Comparison of ENCODE assay signal across 8 cellular contexts in the genomic region with DNA sequence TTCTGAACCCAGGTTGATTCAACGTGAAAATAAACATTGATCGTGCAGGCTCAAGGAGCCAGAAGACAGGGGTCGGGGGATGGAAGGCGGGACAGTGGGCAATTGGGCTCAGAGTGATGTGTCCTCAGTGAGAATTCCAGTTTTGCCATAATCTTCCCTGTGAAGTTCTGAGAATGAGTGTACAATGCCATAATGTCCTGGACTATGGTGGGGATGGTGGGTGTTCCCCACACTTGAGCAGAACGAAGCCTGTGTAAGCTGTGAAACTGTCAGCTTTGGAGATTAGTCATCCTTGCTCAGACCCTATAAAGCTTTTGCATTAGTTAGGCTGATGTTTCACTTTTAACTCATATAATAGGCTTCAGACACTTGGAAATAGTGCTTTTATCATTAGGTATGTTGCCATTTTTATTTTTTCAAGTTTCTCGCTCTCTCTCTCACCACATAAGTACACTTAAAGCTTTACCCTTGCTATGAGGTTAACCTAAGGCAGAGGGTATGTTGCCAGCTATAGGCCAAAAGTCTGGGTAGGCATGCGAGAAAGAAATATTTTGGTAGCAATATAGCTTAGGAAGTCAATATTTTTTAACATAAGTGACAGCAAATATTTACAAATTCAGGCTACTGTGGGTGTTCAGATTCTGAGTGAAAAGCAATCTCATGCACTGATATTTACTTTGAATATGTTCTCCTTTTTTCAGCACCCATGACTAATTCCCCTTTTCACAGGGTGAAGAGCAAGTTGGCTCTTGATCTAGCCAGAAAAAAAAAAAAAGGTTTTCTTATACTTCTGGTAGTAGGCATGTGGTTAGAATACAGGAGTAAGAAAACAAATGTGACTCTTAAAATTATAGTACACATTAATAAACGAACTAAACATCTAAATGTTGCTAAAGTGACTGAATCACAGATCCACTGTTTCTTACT. TPM values are rescaled to one million over a fixed set of nuclear protein-coding genes. Genes with fewer than 3 reads are reported as not detected.
A peak's percentile ranks its signal among the peaks of the same experiment; 100 is the strongest.
DNase-seq lines count a peak whose midpoint lies in the region; ATAC-seq and TF ChIP-seq lines count a peak whose summit lies in the region.

No MANE protein-coding gene starts in this region.

- CTCF ChIA-PET in activated CD8-positive, alpha-beta T cell treated with anti-CD3 and anti-CD28 coated beads for 36 hours (lab: Charles Lee): interaction anchor here (0.9 to 3.8 kb wide), 10 partner anchors 11 to 253 kb away, joined by 3 to 14 read pairs (median 5); no protein-coding TSS in a partner anchor

- ATAC-seq in GM18873 (IDR thresholded peaks at IDR 0.05; ENCODE audit: low FRiP score, unreplicated experiment) (peak; percentile 81), HG03025 (IDR thresholded peaks at IDR 0.05; ENCODE audit: low FRiP score, unreplicated experiment) (peak; percentile 78)
- ATAC-seq in activated CD8-positive, alpha-beta T cell treated with anti-CD3 and anti-CD28 coated beads for 36 hours: peak; percentile 82

- no peak for TF ChIP-seq CTCF in activated CD8-positive, alpha-beta T cell treated with anti-CD3 and anti-CD28 coated beads for 36 hours (IDR thresholded peaks at IDR 0.05)

- H3K27ac Mint-ChIP-seq in activated CD8-positive, alpha-beta T cell treated with anti-CD3 and anti-CD28 coated beads for 36 hours: peak overlapping the region; percentile 87

- H3K36me3 Mint-ChIP-seq in activated CD8-positive, alpha-beta T cell treated with anti-CD3 and anti-CD28 coated beads for 36 hours (ENCODE audit: low read depth): no peaks in the 10 kb centered on the region

- DNase-seq in AML-193 (lab: John Stamatoyannopoulos, UW) (peak; percentile 18 to 26), renal cortical epithelial cell (ENCODE audit: low read depth) (peak; percentile 75), hypothalamus (lab: John Stamatoyannopoulos, UW) (no peak), GM03348 (ENCODE audit: low spot score) (no peak), NCI-H524 treated with DMSO at 0.1 percent for 48 hours (lab: John Stamatoyannopoulos, UW) (no peak)
- peak; percentile 61 for DNase-seq in activated CD8-positive, alpha-beta T cell treated with anti-CD3 and anti-CD28 coated beads for 36 hours

- peak overlapping the region; percentile 41 for H3K4me3 Mint-ChIP-seq in activated CD8-positive, alpha-beta T cell treated with anti-CD3 and anti-CD28 coated beads for 36 hours

- intact Hi-C loops in activated CD8-positive, alpha-beta T cell treated with anti-CD3 and anti-CD28 coated beads for 36 hours (cut with micrococcal nuclease): loop anchor here (2.0 kb wide), 1 partner anchor 35 kb away; no protein-coding TSS in a partner anchor

- no peaks in the 10 kb centered on the region for H3K27me3 Mint-ChIP-seq in activated CD8-positive, alpha-beta T cell treated with anti-CD3 and anti-CD28 coated beads for 36 hours

- POLR2A ChIA-PET in activated CD8-positive, alpha-beta T cell treated with anti-CD3 and anti-CD28 coated beads for 36 hours (lab: Charles Lee): interaction anchor here (0.7 to 4.3 kb wide), 17 partner anchors 9 to 307 kb away, joined by 3 to 28 read pairs (median 4); no protein-coding TSS in a partner anchor

- no peaks in the 10 kb centered on the region for H3K9me3 Mint-ChIP-seq in activated CD8-positive, alpha-beta T cell treated with anti-CD3 and anti-CD28 coated beads for 36 hours

- peaks cover 85% of the 10 kb centered on the region for H3K4me1 Mint-ChIP-seq in activated CD8-positive, alpha-beta T cell treated with anti-CD3 and anti-CD28 coated beads for 36 hours (ENCODE audit: low read depth)

RNA-seq across cellular contexts. Expression of a gene that starts 47.2 kb away (rescaled TPM):
- total RNA-seq in activated CD8-positive, alpha-beta T cell treated with anti-CD3 and anti-CD28 coated beads for 36 hours: 10 to 100 TPM; 18.8 to 22.6 TPM
- total RNA-seq in renal cortical epithelial cell: 22.2 and 33.2 TPM in 2 replicates

Comparison
In these comparisons a context has a peak if more than half of its experiments do, and no peak if none do; other contexts are left out.
1. DNase-seq: peak in AML-193 (2 of 2), activated CD8-positive, alpha-beta T cell treated with anti-CD3 and anti-CD28 coated beads for 36 hours (single experiment) and renal cortical epithelial cell (single experiment); none in hypothalamus (0 of 51), GM03348 (single experiment) and NCI-H524 treated with DMSO at 0.1 percent for 48 hours (single experiment).
2. Peak in every context shown above with its lines, with median percentiles within 50 percentile points of each other: ATAC-seq.